In genomic region chr16:50464325-50465290, GRCh38 we compare ENCODE assay signal across 10 cellular contexts.
DNase-seq lines count a peak whose midpoint lies in the region; ATAC-seq and TF ChIP-seq lines count a peak whose summit lies in the region.
"Had no signal": no experiment of that assay in that cellular context is flagged by ENCODE, and none has a peak within 500 bp of the region (broad histone marks: within the 10 kb centered on the region; RNA-seq: fewer than 3 reads in every experiment).

No MANE protein-coding gene starts in this region.

- H3K27me3 ChIP-seq in RWPE2 (ENCODE audit: insufficient read depth, poor library complexity, severe bottlenecking) (no peaks in the 10 kb centered on the region), gastrocnemius medialis (peaks cover 10 to 25% (median 15%) of the 10 kb centered on the region in 3 donors)

- ATAC-seq in RWPE2 (ENCODE audit: low read depth) (no peak), sciatic nerve (no peak), gastrocnemius medialis (no peak)

- H3K4me1 ChIP-seq in RWPE2 (ENCODE audit: insufficient read depth, poor library complexity, severe bottlenecking) (no peaks in the 10 kb centered on the region), gastrocnemius medialis (peaks cover 0 to 3% of the 10 kb centered on the region in 2 donors)

- no peaks in the 10 kb centered on the region for H3K9me3 ChIP-seq in RWPE2 (ENCODE audit: severe bottlenecking)
- no peaks in the 10 kb centered on the region for H3K9me3 ChIP-seq in gastrocnemius medialis
- H3K9me3 ChIP-seq: left ventricle myocardium inferior, tibial artery had no signal

- DNase-seq in RWPE2 (ENCODE audit: low spot score), result peak; percentile 43
- peak; percentile 50 for DNase-seq in iPS-NIHi11 (ENCODE audit: low spot score)
- peak; percentile 36 for DNase-seq in sciatic nerve (ENCODE audit: low spot score)
- no peak for DNase-seq in gastrocnemius medialis
- DNase-seq in caudate nucleus (lab: John Stamatoyannopoulos, UW), result no peak
- no peak for DNase-seq in ecto neural progenitor cell (ENCODE audit: low spot score)
- DNase-seq: left ventricle myocardium inferior, NCI-H1694 treated with DMSO at 0.1 percent for 48 hours had no signal

- in situ Hi-C loops in gastrocnemius medialis (cut with MboI; ENCODE audit: low sequenced_read_pairs in 4 of 4), result no loop called here

- H3K27ac ChIP-seq in RWPE2 (ENCODE audit: poor library complexity, severe bottlenecking) (no peak overlapping the region), gastrocnemius medialis (no peak overlapping the region), caudate nucleus (ENCODE audit: low read depth, low read length) (no peak overlapping the region)
- H3K27ac ChIP-seq: left ventricle myocardium inferior, tibial artery had no signal

- no peak for TF ChIP-seq POLR2A in gastrocnemius medialis (IDR thresholded peaks at IDR 0.05)

- H3K36me3 ChIP-seq in RWPE2 (ENCODE audit: low read depth) (no peaks in the 10 kb centered on the region), gastrocnemius medialis (no peaks in the 10 kb centered on the region)
- H3K36me3 ChIP-seq: left ventricle myocardium inferior, tibial artery had no signal

- H3K4me3 ChIP-seq in RWPE2 (ENCODE audit: severe bottlenecking), result no peak overlapping the region
- H3K4me3 ChIP-seq in gastrocnemius medialis, result no peak overlapping the region
- H3K4me3 ChIP-seq: left ventricle myocardium inferior, tibial artery had no signal

- TF ChIP-seq CTCF in GM12874 (IDR thresholded peaks at IDR 0.05; ENCODE audit: insufficient read depth, low read depth, low read length) (0 out of 2 replicates have a peak, but pooled peaks have one; percentile 4), RWPE2 (IDR thresholded peaks at IDR 0.05; ENCODE audit: poor library complexity, severe bottlenecking) (no peak), gastrocnemius medialis (IDR thresholded peaks at IDR 0.05 in 4 of 5, conservative IDR thresholded peaks at IDR 0.05 in 1 of 5) (no peak)

- intact Hi-C loops in sciatic nerve (cut with DNase I), result no loop called here
- intact Hi-C loops in gastrocnemius medialis (cut with DNase I; ENCODE audit: low total_unique reads), result no loop called here

Comparison
In these comparisons a context has a peak if more than half of its experiments do, and no peak if none do; other contexts are left out.
1. DNase-seq: peak in RWPE2 (single experiment), iPS-NIHi11 (single experiment) and sciatic nerve (single experiment); none in gastrocnemius medialis (0 of 2), caudate nucleus (0 of 61) and ecto neural progenitor cell (single experiment).